14 cellular contexts compared by ENCODE assay signal in the genomic region with DNA sequence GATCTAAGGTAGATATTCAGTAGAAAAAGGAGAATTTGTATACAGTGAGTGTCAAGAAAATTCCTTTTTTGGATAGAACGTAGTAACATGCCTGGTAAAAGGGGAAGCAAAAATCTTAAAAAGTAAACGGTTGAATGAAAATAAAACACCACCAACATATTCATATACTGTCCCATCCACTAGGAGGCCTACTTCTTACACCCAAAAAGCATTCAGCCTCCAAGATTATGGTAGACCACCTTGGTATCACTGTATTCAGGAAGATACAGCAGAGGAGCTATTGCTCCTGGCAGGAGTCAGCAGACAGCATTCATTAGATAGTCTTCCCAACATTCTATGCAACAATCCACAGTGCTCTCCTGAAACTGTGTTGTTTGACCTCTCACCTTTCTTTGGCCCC.
"Had no signal": no experiment of that assay in that cellular context is flagged by ENCODE, and none has a peak within 500 bp of the region (broad histone marks: within the 10 kb centered on the region; RNA-seq: fewer than 3 reads in every experiment).

No MANE protein-coding gene starts in this region.

- H3K9me3 ChIP-seq: left lung, mucosa of descending colon, psoas muscle had no signal

- H3K4me3 Mint-ChIP-seq: activated naive CD8-positive, alpha-beta T cell; effector memory CD8-positive, alpha-beta T cell; naive B cell; neural crest cell; stimulated activated naive CD8-positive, alpha-beta T cell treated with anti-CD3 and anti-CD28 coated beads, Interleukin-15, amount 100 ng/mL, for 72 hours had no signal

- H3K36me3 ChIP-seq: left lung, WERI-Rb-1 had no signal

- H3K27ac Mint-ChIP-seq: activated naive CD8-positive, alpha-beta T cell; effector memory CD8-positive, alpha-beta T cell; naive B cell; stimulated activated naive CD8-positive, alpha-beta T cell treated with anti-CD3 and anti-CD28 coated beads, Interleukin-15, amount 100 ng/mL, for 72 hours had no signal

- H3K36me3 Mint-ChIP-seq: activated naive CD8-positive, alpha-beta T cell; naive B cell had no signal

- H3K4me3 ChIP-seq: left lung, mucosa of descending colon, psoas muscle, skin epidermis had no signal

- H3K9me3 Mint-ChIP-seq: neural crest cell; stimulated activated naive CD8-positive, alpha-beta T cell treated with anti-CD3 and anti-CD28 coated beads, Interleukin-15, amount 100 ng/mL, for 72 hours had no signal

- FAIRE-seq: frontal cortex had no signal

- H3K4me1 ChIP-seq: left lung, psoas muscle had no signal

- H3K27me3 Mint-ChIP-seq: activated naive CD8-positive, alpha-beta T cell; effector memory CD8-positive, alpha-beta T cell; naive B cell; stimulated activated naive CD8-positive, alpha-beta T cell treated with anti-CD3 and anti-CD28 coated beads, Interleukin-15, amount 100 ng/mL, for 72 hours had no signal

- H3K4me1 Mint-ChIP-seq: naive B cell; stimulated activated naive CD8-positive, alpha-beta T cell treated with anti-CD3 and anti-CD28 coated beads, Interleukin-15, amount 100 ng/mL, for 72 hours had no signal

- ATAC-seq: effector memory CD8-positive, alpha-beta T cell; left lung; mucosa of descending colon; psoas muscle; right cardiac atrium; stimulated activated naive CD8-positive, alpha-beta T cell treated with anti-CD3 and anti-CD28 coated beads, Interleukin-15, amount 100 ng/mL, for 72 hours had no signal

- DNase-seq: activated CD4-positive, alpha-beta T cell treated with anti-CD3 and anti-CD28 coated beads, Interleukin-2, amount 50 U/mL, for 4 hours; effector memory CD8-positive, alpha-beta T cell; left lung; mammary epithelial cell; mucosa of descending colon; naive B cell; psoas muscle; right cardiac atrium; stimulated activated naive CD8-positive, alpha-beta T cell treated with anti-CD3 and anti-CD28 coated beads, Interleukin-15, amount 100 ng/mL, for 72 hours; WERI-Rb-1 had no signal

- H3K27me3 ChIP-seq: left lung had no signal

- H3K27ac ChIP-seq: left lung, psoas muscle, skin epidermis, WERI-Rb-1 had no signal
